Comparison of ENCODE assay signal across 25 cellular contexts in the genomic region with DNA sequence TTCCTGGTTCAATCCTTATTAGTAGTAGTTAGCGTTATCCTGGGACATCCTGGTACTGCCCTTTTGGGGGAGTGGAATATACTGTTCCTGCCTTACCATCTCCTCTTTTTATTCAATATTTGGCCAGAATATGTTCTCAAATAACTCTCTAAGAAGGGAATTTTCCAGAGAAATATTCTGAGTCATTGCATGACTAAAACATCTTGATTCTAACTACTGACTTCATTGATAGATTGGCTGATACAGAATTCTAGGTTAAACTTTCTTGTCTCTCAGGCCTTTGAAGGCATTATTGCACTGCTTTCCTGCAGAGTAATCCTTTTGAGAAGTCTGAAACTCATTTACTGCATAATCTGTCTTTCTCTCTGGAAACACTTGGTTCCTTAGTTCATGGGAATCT.
DNase-seq lines count a peak whose midpoint lies in the region; ATAC-seq, FAIRE-seq and TF ChIP-seq lines count a peak whose summit lies in the region.
"Had no signal": no experiment of that assay in that cellular context is flagged by ENCODE, and none has a peak within 500 bp of the region (broad histone marks: within the 10 kb centered on the region; RNA-seq: fewer than 3 reads in every experiment).

No MANE protein-coding gene starts in this region.

- DNase-seq in HFFc6: peak; percentile 18
- no peak for DNase-seq in foreskin keratinocyte
- DNase-seq in tibial artery: no peak
- DNase-seq in osteocyte (ENCODE audit: extremely low spot score, unreplicated experiment): no peak
- no peak for DNase-seq in HepG2 (ENCODE audit: low spot score)
- DNase-seq: Caco-2; CD8-positive, alpha-beta T cell; GDM1; MG63; NCI-H2029 treated with DMSO at 0.1 percent for 48 hours; NCI-H2227 treated with DMSO at 0.1 percent for 48 hours; NCI-H510A; NCI-H69; SHP77 treated with DMSO at 0.1 percent for 48 hours; SW 1271 had no signal

- in situ Hi-C loops in HepG2 (cut with HindIII; ENCODE audit: extremely low pct_ligation_motif_present, low pct_unique_long_range_greater_than_20kb): no loop called here

- WGBS in HepG2 (ENCODE audit: low lambda C conversion rate): 0% methylated on average over 1 of the region's 1 CpG

- H3K36me3 Mint-ChIP-seq in HFFc6 (ENCODE audit: low read depth): no peaks in the 10 kb centered on the region
- no peaks in the 10 kb centered on the region for H3K36me3 Mint-ChIP-seq in osteocyte (ENCODE audit: unreplicated experiment)
- H3K36me3 Mint-ChIP-seq: CD8-positive, alpha-beta T cell had no signal

- H3K27ac ChIP-seq in foreskin keratinocyte (no peak overlapping the region), tibial artery (no peak overlapping the region), HepG2 (ENCODE audit: extremely low read length, insufficient read depth, low read length) (no peak overlapping the region)
- H3K27ac ChIP-seq: A549, C4-2B had no signal

- H3K36me3 ChIP-seq in tibial artery (no peaks in the 10 kb centered on the region), HepG2 (replicated peaks in 1 of 2; ENCODE audit: control insufficient read depth in 1 of 2, insufficient read depth in 2 of 2, low read length in 2 of 2) (no peaks in the 10 kb centered on the region)
- H3K36me3 ChIP-seq: MG63 had no signal

- no peak overlapping the region for H3K9ac ChIP-seq in HepG2 (ENCODE audit: insufficient read depth, low read depth, low read length)

- no peak for TF ChIP-seq POLR2A in HepG2 (IDR thresholded peaks at IDR 0.05; ENCODE audit: insufficient read depth in 1 of 2, low read depth in 2 of 2, low read length in 2 of 2)

- H3K27me3 Mint-ChIP-seq in HFFc6 (ENCODE audit: insufficient read depth): no peaks in the 10 kb centered on the region; the same call in none of the 2 replicates
- H3K27me3 Mint-ChIP-seq in osteocyte (ENCODE audit: unreplicated experiment): no peaks in the 10 kb centered on the region
- H3K27me3 Mint-ChIP-seq: B cell had no signal

- H3K27ac Mint-ChIP-seq in HFFc6 (no peak overlapping the region), osteocyte (ENCODE audit: unreplicated experiment) (no peak overlapping the region)
- H3K27ac Mint-ChIP-seq: B cell; CD8-positive, alpha-beta T cell had no signal

- no peak overlapping the region for H2AFZ ChIP-seq in HepG2 (ENCODE audit: low read length)

- TF ChIP-seq EP300 in HepG2 (IDR thresholded peaks at IDR 0.05; ENCODE audit: low read depth in 2 of 2, low read length in 2 of 2) (no peak), HepG2 (CRISPR knock-in tag; IDR thresholded peaks at IDR 0.05; ENCODE audit: borderline replicate concordance) (no peak)

- no peak overlapping the region for H3K4me2 ChIP-seq in HepG2 (ENCODE audit: low read depth, low read length)
- H3K4me2 ChIP-seq: A549 had no signal

- BruUV-seq in HepG2 (replicated peaks; lab: Mats Ljungman, UMichigan): no TSS peak

- CTCF ChIA-PET in HepG2 (lab: Yijun Ruan, JAX; ENCODE audit: low intra/inter-chr PET ratio, low total read pairs): no interaction called here

- POLR2A ChIA-PET in HepG2 (lab: Yijun Ruan, JAX): no interaction called here

- intact Hi-C loops in tibial artery (cut with DNase I; ENCODE audit: low total_unique reads) (no loop called here), HepG2 (cut with micrococcal nuclease; ENCODE audit: unreplicated experiment) (no loop called here)

- H3K27me3 ChIP-seq in foreskin keratinocyte (no peaks in the 10 kb centered on the region), tibial artery (no peaks in the 10 kb centered on the region), HepG2 (ENCODE audit: control insufficient read depth in 1 of 2, insufficient read depth in 2 of 2, low read length in 2 of 2) (no peaks in the 10 kb centered on the region)
- H3K27me3 ChIP-seq: MG63 had no signal

- no peaks in the 10 kb centered on the region for H4K20me1 ChIP-seq in HepG2 (ENCODE audit: insufficient read depth, low read length)

- peaks cover 19% of the 10 kb centered on the region for H3K4me1 Mint-ChIP-seq in HFFc6 (ENCODE audit: low read depth)
- peaks cover 16% of the 10 kb centered on the region for H3K4me1 Mint-ChIP-seq in osteocyte (ENCODE audit: unreplicated experiment)
- H3K4me1 Mint-ChIP-seq: B cell had no signal

- H3K79me2 ChIP-seq in HepG2 (ENCODE audit: insufficient read depth, low read length): no peaks in the 10 kb centered on the region

- no peaks in the 10 kb centered on the region for H3K4me1 ChIP-seq in foreskin keratinocyte
- H3K4me1 ChIP-seq in tibial artery: no peaks in the 10 kb centered on the region
- no peaks in the 10 kb centered on the region for H3K4me1 ChIP-seq in HepG2 (ENCODE audit: insufficient read depth, low read length)
- H3K4me1 ChIP-seq: A549, Caco-2 had no signal

- no peaks in the 10 kb centered on the region; the same call in 1 of the 2 replicates for H3K9me3 Mint-ChIP-seq in HFFc6
- H3K9me3 Mint-ChIP-seq in osteocyte (ENCODE audit: unreplicated experiment): peaks cover 5% of the 10 kb centered on the region

- H3K4me3 ChIP-seq in tibial artery: no peak overlapping the region
- no peak overlapping the region for H3K4me3 ChIP-seq in HepG2 (replicated peaks in 1 of 3; ENCODE audit: insufficient read depth in 1 of 3, low read depth in 2 of 3, low read length in 3 of 3)
- H3K4me3 ChIP-seq: A549, K562, MG63 had no signal

- H3K4me3 Mint-ChIP-seq in HFFc6 (no peak overlapping the region), osteocyte (ENCODE audit: unreplicated experiment) (no peak overlapping the region)
- H3K4me3 Mint-ChIP-seq: B cell; CD8-positive, alpha-beta T cell had no signal

- FAIRE-seq in HepG2 (lab: Jason Lieb, UNC): no peak
- FAIRE-seq: A549, GM12891, H1, K562 had no signal

- ATAC-seq in SK-N-SH treated with all-trans-retinoic acid at 6 μM for 48 hours (peak; percentile 38; the same call in 2 of the 3 replicates), foreskin keratinocyte (peak; percentile 35), HG02870 (IDR thresholded peaks at IDR 0.05; ENCODE audit: unreplicated experiment) (no peak), HepG2 (no peak)
- ATAC-seq: A549; CD8-positive, alpha-beta T cell; HCT116; K562; Panc1 had no signal

- no peak for TF ChIP-seq CTCF in HFFc6 (IDR thresholded peaks at IDR 0.05)
- no peak for TF ChIP-seq CTCF in foreskin keratinocyte (conservative IDR thresholded peaks at IDR 0.05)
- TF ChIP-seq CTCF in tibial artery (IDR thresholded peaks at IDR 0.05): no peak
- TF ChIP-seq CTCF in osteocyte (IDR thresholded peaks at IDR 0.05): no peak
- TF ChIP-seq CTCF in HepG2 (CRISPR knock-in tag; IDR thresholded peaks at IDR 0.05): no peak

- H3K9me3 ChIP-seq in tibial artery (no peaks in the 10 kb centered on the region), HepG2 (ENCODE audit: low read length) (peaks cover 46% of the 10 kb centered on the region)
- H3K9me3 ChIP-seq: A549, Caco-2 had no signal

- no peak for TF ChIP-seq RAD21 in HepG2 (CRISPR knock-in tag; IDR thresholded peaks at IDR 0.05)

TF ChIP-seq in SK-N-SH treated with all-trans-retinoic acid at 6 μM for 48 hours, 23 proteins besides CTCF, POLR2A, EP300 and RAD21 (continues in another document):
- TF ChIP-seq ZNF70 (CRISPR knock-in tag; IDR thresholded peaks at IDR 0.05) (no peak), ZFP30 (CRISPR knock-in tag; IDR thresholded peaks at IDR 0.05) (no peak), ZNF565 (CRISPR knock-in tag; conservative IDR thresholded peaks at IDR 0.05; ENCODE audit: low read depth) (no peak), OSR1 (CRISPR knock-in tag; IDR thresholded peaks at IDR 0.05) (no peak), ZNF8 (CRISPR knock-in tag; IDR thresholded peaks at IDR 0.05) (no peak), GLIS3 (CRISPR knock-in tag; IDR thresholded peaks at IDR 0.05) (no peak), RARB (CRISPR knock-in tag; IDR thresholded peaks at IDR 0.05) (no peak), CSDC2 (CRISPR knock-in tag; IDR thresholded peaks at IDR 0.05) (no peak), ZFP3 (CRISPR knock-in tag; IDR thresholded peaks at IDR 0.05) (no peak), TCF4 (CRISPR knock-in tag; IDR thresholded peaks at IDR 0.05; ENCODE audit: borderline replicate concordance) (no peak)
- TF ChIP-seq, protein P1, sequence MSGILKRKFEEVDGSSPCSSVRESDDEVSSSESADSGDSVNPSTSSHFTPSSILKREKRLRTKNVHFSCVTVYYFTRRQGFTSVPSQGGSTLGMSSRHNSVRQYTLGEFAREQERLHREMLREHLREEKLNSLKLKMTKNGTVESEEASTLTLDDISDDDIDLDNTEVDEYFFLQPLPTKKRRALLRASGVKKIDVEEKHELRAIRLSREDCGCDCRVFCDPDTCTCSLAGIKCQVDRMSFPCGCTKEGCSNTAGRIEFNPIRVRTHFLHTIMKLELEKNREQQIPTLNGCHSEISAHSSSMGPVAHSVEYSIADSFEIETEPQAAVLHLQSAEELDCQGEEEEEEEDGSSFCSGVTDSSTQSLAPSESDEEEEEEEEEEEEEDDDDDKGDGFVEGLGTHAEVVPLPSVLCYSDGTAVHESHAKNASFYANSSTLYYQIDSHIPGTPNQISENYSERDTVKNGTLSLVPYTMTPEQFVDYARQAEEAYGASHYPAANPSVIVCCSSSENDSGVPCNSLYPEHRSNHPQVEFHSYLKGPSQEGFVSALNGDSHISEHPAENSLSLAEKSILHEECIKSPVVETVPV (CRISPR knock-in tag; IDR thresholded peaks at IDR 0.05): no peak

TF ChIP-seq in HepG2, 621 proteins besides CTCF, POLR2A, EP300 and RAD21:
- TF ChIP-seq, protein P2, sequence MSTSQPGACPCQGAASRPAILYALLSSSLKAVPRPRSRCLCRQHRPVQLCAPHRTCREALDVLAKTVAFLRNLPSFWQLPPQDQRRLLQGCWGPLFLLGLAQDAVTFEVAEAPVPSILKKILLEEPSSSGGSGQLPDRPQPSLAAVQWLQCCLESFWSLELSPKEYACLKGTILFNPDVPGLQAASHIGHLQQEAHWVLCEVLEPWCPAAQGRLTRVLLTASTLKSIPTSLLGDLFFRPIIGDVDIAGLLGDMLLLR (CRISPR knock-in tag; IDR thresholded peaks at IDR 0.05): no peak
- no peak for TF ChIP-seq PRPF4 (IDR thresholded peaks at IDR 0.05; ENCODE audit: low read depth, low read length, poor library complexity, severe bottlenecking)

Comparison
In these comparisons a context has a peak if more than half of its experiments do, and no peak if none do; other contexts are left out.
1. ATAC-seq: peak in SK-N-SH treated with all-trans-retinoic acid at 6 μM for 48 hours (single experiment) and foreskin keratinocyte (single experiment); none in HG02870 (single experiment) and HepG2 (single experiment).